Comparison of ENCODE assay signal across 10 cellular contexts in the genomic region with DNA sequence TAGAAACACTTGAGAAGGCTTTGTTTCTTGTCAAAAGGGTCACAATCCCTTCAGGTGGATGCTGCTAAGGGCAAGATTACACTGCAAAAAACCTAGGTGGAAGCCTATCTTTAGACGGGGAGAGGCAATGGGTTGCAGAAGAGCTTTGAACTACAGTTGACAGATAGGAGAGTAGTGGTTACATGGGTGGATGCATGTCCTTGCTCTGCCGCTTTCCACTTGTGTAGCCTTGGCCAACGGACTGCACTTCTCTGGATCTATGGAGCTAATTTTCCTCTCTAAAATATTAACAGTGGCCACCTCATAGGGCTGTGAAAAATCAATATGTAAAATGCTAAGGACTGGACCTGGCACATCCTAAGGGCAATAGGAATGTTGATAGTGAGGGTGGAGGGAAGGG. TPM values are rescaled to one million over a fixed set of nuclear protein-coding genes. Genes with fewer than 3 reads are reported as not detected.
DNase-seq lines count a peak whose midpoint lies in the region; ATAC-seq and TF ChIP-seq lines count a peak whose summit lies in the region.
"Had no signal": no experiment of that assay in that cellular context is flagged by ENCODE, and none has a peak within 500 bp of the region (broad histone marks: within the 10 kb centered on the region; RNA-seq: fewer than 3 reads in every experiment).

No MANE protein-coding gene starts in this region.

- TF ChIP-seq CTCF in GM12875 (IDR thresholded peaks at IDR 0.05; ENCODE audit: borderline replicate concordance, insufficient read depth, low read depth, low read length) (no peak), fibroblast of mammary gland (conservative IDR thresholded peaks at IDR 0.05; ENCODE audit: control insufficient read depth, insufficient read depth, low read depth, low read length) (no peak), sigmoid colon (IDR thresholded peaks at IDR 0.05) (no peak), GM20000 (IDR thresholded peaks at IDR 0.05; ENCODE audit: extremely low read depth, missing control alignments) (no peak)

- 44 to 51% methylated on average over 3 of the region's 3 CpGs for WGBS in sigmoid colon, 2 donors

- H3K9me3 ChIP-seq in SJCRH30 (replicated peaks) = no peaks in the 10 kb centered on the region
- H3K9me3 ChIP-seq in sigmoid colon = no peaks in the 10 kb centered on the region

- no peak for TF ChIP-seq EP300 in sigmoid colon (IDR thresholded peaks at IDR 0.05)

- intact Hi-C loops in sigmoid colon (cut with DNase I) = no loop called here

- no peaks in the 10 kb centered on the region for H3K27me3 ChIP-seq in SJCRH30
- no peaks in the 10 kb centered on the region for H3K27me3 ChIP-seq in sigmoid colon

- TF ChIP-seq POLR2A in sigmoid colon (IDR thresholded peaks at IDR 0.05) = no peak

- peaks cover 7% of the 10 kb centered on the region; the same call in 1 of the 2 replicates for H3K4me1 ChIP-seq in SJCRH30
- H3K4me1 ChIP-seq in sigmoid colon = peaks cover 0 to 35% (median 26%) of the 10 kb centered on the region in 4 donors

- no peak overlapping the region for H3K27ac ChIP-seq in SJCRH30
- H3K27ac ChIP-seq in sigmoid colon = peak overlapping the region in 1 of 4 donors; percentile 87

- DNase-seq in SJCRH30 = no peak
- no peak for DNase-seq in fibroblast of mammary gland (ENCODE audit: low read depth)
- DNase-seq in sigmoid colon = no peak
- DNase-seq in DMS153 (lab: John Stamatoyannopoulos, UW) = no peak
- no peak for DNase-seq in GM20000 (ENCODE audit: low spot score)
- DNase-seq: activated CD4-positive, CD25-positive, alpha-beta regulatory T cell; GOT3 had no signal

- H3K4me3 ChIP-seq in GM12875 (ENCODE audit: low read depth, low read length) = peak overlapping the region; percentile 73
- H3K4me3 ChIP-seq in SJCRH30 = peak overlapping the region; percentile 92
- peak overlapping the region; percentile 84 for H3K4me3 ChIP-seq in fibroblast of mammary gland (ENCODE audit: control insufficient read depth, low read depth, low read length)
- H3K4me3 ChIP-seq in sigmoid colon = peak overlapping the region; percentile 82 to 93 (median 87)

- no peak for ATAC-seq in GM21515 (IDR thresholded peaks at IDR 0.05; ENCODE audit: unreplicated experiment)
- no peak for ATAC-seq in GM18858 (IDR thresholded peaks at IDR 0.05; ENCODE audit: unreplicated experiment)

- H3K36me3 ChIP-seq in SJCRH30 (no peaks in the 10 kb centered on the region), sigmoid colon (peaks cover 0 to 12% (median 0%) of the 10 kb centered on the region in 4 donors)

RNA-seq across cellular contexts. Expression of a gene that starts 1.0 kb away (rescaled TPM):
- total RNA-seq in SJCRH30 (2014; rRNA removed; shearing (Covaris generic)) = 59.3 and 64.2 TPM in 2 replicates
- 10 to 100 TPM; 29.6 to 35.7 (median 33.6) TPM for total RNA-seq in sigmoid colon
- 10 to 100 TPM; 19.0 to 32.9 (median 31.2) TPM for polyA plus RNA-seq in sigmoid colon

RNA-seq across cellular contexts. Expression of a gene that starts 1.4 kb away (rescaled TPM):
- 59.9 and 68.6 TPM in 2 replicates for total RNA-seq in SJCRH30 (2014; rRNA removed; shearing (Covaris generic))
- total RNA-seq in sigmoid colon = 10 to 100 TPM in 3 of 4 donors, 1 to 10 TPM in 1; 6.6 to 21.4 (median 14.4) TPM
- 10 to 100 TPM; 11.6 to 32.7 (median 15.6) TPM for polyA plus RNA-seq in sigmoid colon

RNA-seq across cellular contexts. Expression of a gene that starts 22.3 kb away (rescaled TPM):
- total RNA-seq in SJCRH30 (2014; rRNA removed; shearing (Covaris generic)) = 1.6 and 1.7 TPM in 2 replicates
- 10 to 100 TPM; 13.6 to 47.1 (median 22.6) TPM for total RNA-seq in sigmoid colon
- 1 to 10 TPM in 2 of 3 donors, under 1 TPM in 1; 0.46 to 9.6 (median 5.8) TPM for polyA plus RNA-seq in sigmoid colon

RNA-seq across cellular contexts. Expression of a gene that starts 28.6 kb away (rescaled TPM):
- 10.6 TPM in 2 replicates for total RNA-seq in SJCRH30 (2014; rRNA removed; shearing (Covaris generic))
- total RNA-seq in sigmoid colon = 1 to 10 TPM; 2.8 to 8.0 (median 5.0) TPM
- 10 to 100 TPM; 16.8 to 49.2 (median 28.8) TPM for polyA plus RNA-seq in sigmoid colon

RNA-seq across cellular contexts. Expression of a gene that starts 34.7 kb away (rescaled TPM):
- 2.8 and 2.9 TPM in 2 replicates for total RNA-seq in SJCRH30 (2014; rRNA removed; shearing (Covaris generic))
- total RNA-seq in sigmoid colon = 10 to 100 TPM in 3 of 4 donors, 1 to 10 TPM in 1; 7.5 to 14.5 (median 13.6) TPM
- 10 to 100 TPM in 1 of 3 donors, 1 to 10 TPM in 2; 7.2 to 10.1 (median 8.4) TPM for polyA plus RNA-seq in sigmoid colon
